ENCODE assay signal across 1 cellular context in the genomic region with DNA sequence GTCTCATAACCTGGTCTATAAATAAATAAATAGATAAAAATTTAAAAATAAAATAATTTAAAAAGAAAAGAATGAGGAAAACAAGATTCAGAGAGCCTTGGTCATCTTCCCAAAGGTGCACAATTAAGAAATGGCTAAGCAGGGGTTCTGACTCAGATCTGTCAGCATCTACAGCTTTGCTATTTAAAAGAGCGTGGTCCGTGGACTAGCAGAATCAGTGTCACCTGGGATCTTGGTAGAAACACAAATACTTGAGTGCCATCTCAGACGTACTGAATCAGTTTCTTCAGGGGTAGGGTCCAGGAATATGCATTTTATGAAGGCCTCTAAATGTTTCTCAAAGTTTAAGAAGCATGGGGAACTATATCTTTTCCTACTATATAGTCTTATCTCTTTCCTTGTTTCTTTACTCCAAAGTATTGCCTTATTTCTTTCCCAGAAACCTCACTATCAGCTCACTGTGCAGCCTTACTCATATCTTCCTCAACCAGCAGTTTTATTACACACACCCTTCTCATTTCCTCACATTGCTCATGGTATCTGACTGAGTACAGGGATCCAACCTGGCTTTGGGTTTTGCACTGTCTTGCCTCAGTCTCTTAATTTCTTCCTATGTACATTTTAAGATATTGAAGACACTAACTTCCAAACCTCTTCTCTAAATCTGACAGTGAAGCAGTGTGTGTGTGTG.
TF ChIP-seq lines count a peak whose summit lies in the region.

No MANE protein-coding gene starts in this region.

TF ChIP-seq in K562, 482 proteins besides CTCF, POLR2A, EP300 and RAD21 (continued from another document and continues in another):
- TF ChIP-seq, protein P1, sequence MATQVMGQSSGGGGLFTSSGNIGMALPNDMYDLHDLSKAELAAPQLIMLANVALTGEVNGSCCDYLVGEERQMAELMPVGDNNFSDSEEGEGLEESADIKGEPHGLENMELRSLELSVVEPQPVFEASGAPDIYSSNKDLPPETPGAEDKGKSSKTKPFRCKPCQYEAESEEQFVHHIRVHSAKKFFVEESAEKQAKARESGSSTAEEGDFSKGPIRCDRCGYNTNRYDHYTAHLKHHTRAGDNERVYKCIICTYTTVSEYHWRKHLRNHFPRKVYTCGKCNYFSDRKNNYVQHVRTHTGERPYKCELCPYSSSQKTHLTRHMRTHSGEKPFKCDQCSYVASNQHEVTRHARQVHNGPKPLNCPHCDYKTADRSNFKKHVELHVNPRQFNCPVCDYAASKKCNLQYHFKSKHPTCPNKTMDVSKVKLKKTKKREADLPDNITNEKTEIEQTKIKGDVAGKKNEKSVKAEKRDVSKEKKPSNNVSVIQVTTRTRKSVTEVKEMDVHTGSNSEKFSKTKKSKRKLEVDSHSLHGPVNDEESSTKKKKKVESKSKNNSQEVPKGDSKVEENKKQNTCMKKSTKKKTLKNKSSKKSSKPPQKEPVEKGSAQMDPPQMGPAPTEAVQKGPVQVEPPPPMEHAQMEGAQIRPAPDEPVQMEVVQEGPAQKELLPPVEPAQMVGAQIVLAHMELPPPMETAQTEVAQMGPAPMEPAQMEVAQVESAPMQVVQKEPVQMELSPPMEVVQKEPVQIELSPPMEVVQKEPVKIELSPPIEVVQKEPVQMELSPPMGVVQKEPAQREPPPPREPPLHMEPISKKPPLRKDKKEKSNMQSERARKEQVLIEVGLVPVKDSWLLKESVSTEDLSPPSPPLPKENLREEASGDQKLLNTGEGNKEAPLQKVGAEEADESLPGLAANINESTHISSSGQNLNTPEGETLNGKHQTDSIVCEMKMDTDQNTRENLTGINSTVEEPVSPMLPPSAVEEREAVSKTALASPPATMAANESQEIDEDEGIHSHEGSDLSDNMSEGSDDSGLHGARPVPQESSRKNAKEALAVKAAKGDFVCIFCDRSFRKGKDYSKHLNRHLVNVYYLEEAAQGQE (CRISPR knock-in tag; IDR thresholded peaks at IDR 0.05; ENCODE audit: low read depth), result no peak
- TF ChIP-seq POLR2B (IDR thresholded peaks at IDR 0.05; ENCODE audit: low read depth, partially characterized antibody) (no peak), XRCC3 (IDR thresholded peaks at IDR 0.05) (no peak), FOXK2 (conservative IDR thresholded peaks at IDR 0.05 in 1 of 2, IDR thresholded peaks at IDR 0.05 in 1 of 2; ENCODE audit: low read depth in 2 of 2) (peak; percentile 35 to 68; a peak in 1 of 4 replicates), CEBPB (tag; IDR thresholded peaks at IDR 0.05) (peak; percentile 79), KHSRP (IDR thresholded peaks at IDR 0.05) (no peak), YBX1 (IDR thresholded peaks at IDR 0.05) (no peak), MCM2 (IDR thresholded peaks at IDR 0.05; ENCODE audit: low read depth) (no peak), BRF1 (IDR thresholded peaks at IDR 0.05; ENCODE audit: borderline replicate concordance, extremely low read depth, insufficient read length) (no peak), RBM25 (IDR thresholded peaks at IDR 0.05; ENCODE audit: low read depth, low read length, severe bottlenecking) (no peak), KDM4B (IDR thresholded peaks at IDR 0.05; ENCODE audit: borderline replicate concordance in 2 of 2, low read depth in 1 of 2) (no peak), HDAC3 (IDR thresholded peaks at IDR 0.05; ENCODE audit: borderline replicate concordance, partially characterized antibody) (peak; percentile 25), MYBL2 (IDR thresholded peaks at IDR 0.05; ENCODE audit: low read depth) (no peak), MYBL2 (CRISPR knock-in tag; IDR thresholded peaks at IDR 0.05; ENCODE audit: borderline replicate concordance) (no peak), XRCC4 (IDR thresholded peaks at IDR 0.05; ENCODE audit: extremely low read depth, insufficient read depth, insufficient read length) (no peak), ZNF785 (CRISPR knock-in tag; IDR thresholded peaks at IDR 0.05) (no peak), MTA2 (IDR thresholded peaks at IDR 0.05; ENCODE audit: low read depth) (peak; percentile 85), ZZZ3 (IDR thresholded peaks at IDR 0.05) (no peak), GATA2 (CRISPR knock-in tag; IDR thresholded peaks at IDR 0.05) (0 out of 2 replicates have a peak, but pooled peaks have one; percentile 30), PTRF (tag; IDR thresholded peaks at IDR 0.05) (no peak), JUN (IDR thresholded peaks at IDR 0.05; ENCODE audit: borderline replicate concordance, low read depth, low read length) (peak; percentile 12; the same call in 1 of the 2 replicates), JUN (CRISPR knock-in tag; IDR thresholded peaks at IDR 0.05; ENCODE audit: borderline replicate concordance) (no peak), STAT5B (CRISPR knock-in tag; IDR thresholded peaks at IDR 0.05) (no peak), CBX3 (IDR thresholded peaks at IDR 0.05; ENCODE audit: borderline replicate concordance in 1 of 2, low read length in 2 of 2) (0 out of 3 replicates have a peak, but pooled peaks of 1 of the 2 experiments have one; percentile 25)
- TF ChIP-seq, protein P2, sequence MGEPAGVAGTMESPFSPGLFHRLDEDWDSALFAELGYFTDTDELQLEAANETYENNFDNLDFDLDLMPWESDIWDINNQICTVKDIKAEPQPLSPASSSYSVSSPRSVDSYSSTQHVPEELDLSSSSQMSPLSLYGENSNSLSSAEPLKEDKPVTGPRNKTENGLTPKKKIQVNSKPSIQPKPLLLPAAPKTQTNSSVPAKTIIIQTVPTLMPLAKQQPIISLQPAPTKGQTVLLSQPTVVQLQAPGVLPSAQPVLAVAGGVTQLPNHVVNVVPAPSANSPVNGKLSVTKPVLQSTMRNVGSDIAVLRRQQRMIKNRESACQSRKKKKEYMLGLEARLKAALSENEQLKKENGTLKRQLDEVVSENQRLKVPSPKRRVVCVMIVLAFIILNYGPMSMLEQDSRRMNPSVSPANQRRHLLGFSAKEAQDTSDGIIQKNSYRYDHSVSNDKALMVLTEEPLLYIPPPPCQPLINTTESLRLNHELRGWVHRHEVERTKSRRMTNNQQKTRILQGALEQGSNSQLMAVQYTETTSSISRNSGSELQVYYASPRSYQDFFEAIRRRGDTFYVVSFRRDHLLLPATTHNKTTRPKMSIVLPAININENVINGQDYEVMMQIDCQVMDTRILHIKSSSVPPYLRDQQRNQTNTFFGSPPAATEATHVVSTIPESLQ (CRISPR knock-in tag; IDR thresholded peaks at IDR 0.05), result no peak
- TF ChIP-seq, protein P3, sequence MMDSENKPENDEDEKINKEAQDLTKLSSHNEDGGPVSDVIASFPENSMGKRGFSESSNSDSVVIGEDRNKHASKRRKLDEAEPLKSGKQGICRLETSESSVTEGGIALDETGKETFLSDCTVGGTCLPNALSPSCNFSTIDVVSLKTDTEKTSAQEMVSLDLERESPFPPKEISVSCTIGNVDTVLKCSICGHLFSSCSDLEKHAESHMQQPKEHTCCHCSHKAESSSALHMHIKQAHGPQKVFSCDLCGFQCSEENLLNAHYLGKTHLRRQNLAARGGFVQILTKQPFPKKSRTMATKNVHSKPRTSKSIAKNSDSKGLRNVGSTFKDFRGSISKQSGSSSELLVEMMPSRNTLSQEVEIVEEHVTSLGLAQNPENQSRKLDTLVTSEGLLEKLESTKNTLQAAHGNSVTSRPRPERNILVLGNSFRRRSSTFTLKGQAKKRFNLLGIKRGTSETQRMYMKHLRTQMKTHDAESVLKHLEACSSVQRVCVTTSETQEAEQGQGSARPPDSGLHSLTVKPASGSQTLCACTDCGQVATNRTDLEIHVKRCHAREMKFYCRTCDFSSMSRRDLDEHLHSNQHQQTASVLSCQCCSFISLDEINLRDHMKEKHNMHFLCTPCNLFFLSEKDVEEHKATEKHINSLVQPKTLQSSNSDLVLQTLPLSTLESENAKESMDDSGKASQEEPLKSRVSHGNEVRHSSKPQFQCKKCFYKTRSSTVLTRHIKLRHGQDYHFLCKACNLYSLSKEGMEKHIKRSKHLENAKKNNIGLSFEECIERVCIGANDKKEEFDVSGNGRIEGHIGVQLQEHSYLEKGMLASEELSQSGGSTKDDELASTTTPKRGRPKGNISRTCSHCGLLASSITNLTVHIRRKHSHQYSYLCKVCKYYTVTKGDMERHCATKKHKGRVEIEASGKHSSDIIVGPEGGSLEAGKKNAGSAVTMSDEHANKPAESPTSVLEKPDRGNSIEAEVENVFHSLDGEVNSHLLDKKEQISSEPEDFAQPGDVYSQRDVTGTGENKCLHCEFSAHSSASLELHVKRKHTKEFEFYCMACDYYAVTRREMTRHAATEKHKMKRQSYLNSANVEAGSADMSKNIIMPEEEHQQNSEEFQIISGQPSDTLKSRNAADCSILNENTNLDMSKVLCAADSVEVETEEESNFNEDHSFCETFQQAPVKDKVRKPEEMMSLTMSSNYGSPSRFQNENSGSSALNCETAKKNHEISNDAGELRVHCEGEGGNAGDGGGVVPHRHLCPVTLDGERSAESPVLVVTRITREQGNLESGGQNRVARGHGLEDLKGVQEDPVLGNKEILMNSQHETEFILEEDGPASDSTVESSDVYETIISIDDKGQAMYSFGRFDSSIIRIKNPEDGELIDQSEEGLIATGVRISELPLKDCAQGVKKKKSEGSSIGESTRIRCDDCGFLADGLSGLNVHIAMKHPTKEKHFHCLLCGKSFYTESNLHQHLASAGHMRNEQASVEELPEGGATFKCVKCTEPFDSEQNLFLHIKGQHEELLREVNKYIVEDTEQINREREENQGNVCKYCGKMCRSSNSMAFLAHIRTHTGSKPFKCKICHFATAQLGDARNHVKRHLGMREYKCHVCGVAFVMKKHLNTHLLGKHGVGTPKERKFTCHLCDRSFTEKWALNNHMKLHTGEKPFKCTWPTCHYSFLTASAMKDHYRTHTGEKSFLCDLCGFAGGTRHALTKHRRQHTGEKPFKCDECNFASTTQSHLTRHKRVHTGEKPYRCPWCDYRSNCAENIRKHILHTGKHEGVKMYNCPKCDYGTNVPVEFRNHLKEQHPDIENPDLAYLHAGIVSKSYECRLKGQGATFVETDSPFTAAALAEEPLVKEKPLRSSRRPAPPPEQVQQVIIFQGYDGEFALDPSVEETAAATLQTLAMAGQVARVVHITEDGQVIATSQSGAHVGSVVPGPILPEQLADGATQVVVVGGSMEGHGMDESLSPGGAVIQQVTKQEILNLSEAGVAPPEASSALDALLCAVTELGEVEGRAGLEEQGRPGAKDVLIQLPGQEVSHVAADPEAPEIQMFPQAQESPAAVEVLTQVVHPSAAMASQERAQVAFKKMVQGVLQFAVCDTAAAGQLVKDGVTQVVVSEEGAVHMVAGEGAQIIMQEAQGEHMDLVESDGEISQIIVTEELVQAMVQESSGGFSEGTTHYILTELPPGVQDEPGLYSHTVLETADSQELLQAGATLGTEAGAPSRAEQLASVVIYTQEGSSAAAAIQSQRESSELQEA (IDR thresholded peaks at IDR 0.05; ENCODE audit: low read depth), result no peak
- TF ChIP-seq, protein P4, sequence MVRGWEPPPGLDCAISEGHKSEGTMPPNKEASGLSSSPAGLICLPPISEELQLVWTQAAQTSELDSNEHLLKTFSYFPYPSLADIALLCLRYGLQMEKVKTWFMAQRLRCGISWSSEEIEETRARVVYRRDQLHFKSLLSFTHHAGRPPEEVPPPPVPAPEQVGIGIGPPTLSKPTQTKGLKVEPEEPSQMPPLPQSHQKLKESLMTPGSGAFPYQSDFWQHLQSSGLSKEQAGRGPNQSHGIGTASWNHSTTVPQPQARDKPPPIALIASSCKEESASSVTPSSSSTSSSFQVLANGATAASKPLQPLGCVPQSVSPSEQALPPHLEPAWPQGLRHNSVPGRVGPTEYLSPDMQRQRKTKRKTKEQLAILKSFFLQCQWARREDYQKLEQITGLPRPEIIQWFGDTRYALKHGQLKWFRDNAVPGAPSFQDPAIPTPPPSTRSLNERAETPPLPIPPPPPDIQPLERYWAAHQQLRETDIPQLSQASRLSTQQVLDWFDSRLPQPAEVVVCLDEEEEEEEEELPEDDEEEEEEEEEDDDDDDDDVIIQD (CRISPR knock-in tag; IDR thresholded peaks at IDR 0.05), result no peak
- TF ChIP-seq, protein P5, sequence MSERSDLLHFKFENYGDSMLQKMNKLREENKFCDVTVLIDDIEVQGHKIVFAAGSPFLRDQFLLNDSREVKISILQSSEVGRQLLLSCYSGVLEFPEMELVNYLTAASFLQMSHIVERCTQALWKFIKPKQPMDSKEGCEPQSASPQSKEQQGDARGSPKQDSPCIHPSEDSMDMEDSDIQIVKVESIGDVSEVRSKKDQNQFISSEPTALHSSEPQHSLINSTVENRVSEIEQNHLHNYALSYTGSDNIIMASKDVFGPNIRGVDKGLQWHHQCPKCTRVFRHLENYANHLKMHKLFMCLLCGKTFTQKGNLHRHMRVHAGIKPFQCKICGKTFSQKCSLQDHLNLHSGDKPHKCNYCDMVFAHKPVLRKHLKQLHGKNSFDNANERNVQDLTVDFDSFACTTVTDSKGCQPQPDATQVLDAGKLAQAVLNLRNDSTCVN (CRISPR knock-in tag; IDR thresholded peaks at IDR 0.05), result no peak
- TF ChIP-seq, protein P6, sequence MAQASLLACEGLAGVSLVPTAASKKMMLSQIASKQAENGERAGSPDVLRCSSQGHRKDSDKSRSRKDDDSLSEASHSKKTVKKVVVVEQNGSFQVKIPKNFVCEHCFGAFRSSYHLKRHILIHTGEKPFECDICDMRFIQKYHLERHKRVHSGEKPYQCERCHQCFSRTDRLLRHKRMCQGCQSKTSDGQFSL (CRISPR knock-in tag; IDR thresholded peaks at IDR 0.05), result no peak
- TF ChIP-seq, protein P6 (tag; IDR thresholded peaks at IDR 0.05), result no peak
- TF ChIP-seq, protein P7, sequence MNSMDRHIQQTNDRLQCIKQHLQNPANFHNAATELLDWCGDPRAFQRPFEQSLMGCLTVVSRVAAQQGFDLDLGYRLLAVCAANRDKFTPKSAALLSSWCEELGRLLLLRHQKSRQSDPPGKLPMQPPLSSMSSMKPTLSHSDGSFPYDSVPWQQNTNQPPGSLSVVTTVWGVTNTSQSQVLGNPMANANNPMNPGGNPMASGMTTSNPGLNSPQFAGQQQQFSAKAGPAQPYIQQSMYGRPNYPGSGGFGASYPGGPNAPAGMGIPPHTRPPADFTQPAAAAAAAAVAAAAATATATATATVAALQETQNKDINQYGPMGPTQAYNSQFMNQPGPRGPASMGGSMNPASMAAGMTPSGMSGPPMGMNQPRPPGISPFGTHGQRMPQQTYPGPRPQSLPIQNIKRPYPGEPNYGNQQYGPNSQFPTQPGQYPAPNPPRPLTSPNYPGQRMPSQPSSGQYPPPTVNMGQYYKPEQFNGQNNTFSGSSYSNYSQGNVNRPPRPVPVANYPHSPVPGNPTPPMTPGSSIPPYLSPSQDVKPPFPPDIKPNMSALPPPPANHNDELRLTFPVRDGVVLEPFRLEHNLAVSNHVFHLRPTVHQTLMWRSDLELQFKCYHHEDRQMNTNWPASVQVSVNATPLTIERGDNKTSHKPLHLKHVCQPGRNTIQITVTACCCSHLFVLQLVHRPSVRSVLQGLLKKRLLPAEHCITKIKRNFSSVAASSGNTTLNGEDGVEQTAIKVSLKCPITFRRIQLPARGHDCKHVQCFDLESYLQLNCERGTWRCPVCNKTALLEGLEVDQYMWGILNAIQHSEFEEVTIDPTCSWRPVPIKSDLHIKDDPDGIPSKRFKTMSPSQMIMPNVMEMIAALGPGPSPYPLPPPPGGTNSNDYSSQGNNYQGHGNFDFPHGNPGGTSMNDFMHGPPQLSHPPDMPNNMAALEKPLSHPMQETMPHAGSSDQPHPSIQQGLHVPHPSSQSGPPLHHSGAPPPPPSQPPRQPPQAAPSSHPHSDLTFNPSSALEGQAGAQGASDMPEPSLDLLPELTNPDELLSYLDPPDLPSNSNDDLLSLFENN (IDR thresholded peaks at IDR 0.05; ENCODE audit: low read depth in 2 of 2, low read length in 2 of 2), result no peak
